8 cellular contexts compared by ENCODE assay signal in genomic region chr4:76305971-76306881, GRCh38. TPM values are rescaled to one million over a fixed set of nuclear protein-coding genes. Genes with fewer than 3 reads are reported as not detected.
A peak's percentile ranks its signal among the peaks of the same experiment; 100 is the strongest.
DNase-seq lines count a peak whose midpoint lies in the region; ATAC-seq and TF ChIP-seq lines count a peak whose summit lies in the region.

Gene STBD1 (plus strand): TSS chr4:76306733. CDS start chr4:76306770, 37 bp downstream.

- H3K4me3 ChIP-seq in SK-N-SH (ENCODE audit: low read depth in 2 of 2, low read length in 1 of 2) (peak within 1 kb of the TSS; percentile 92), body of pancreas (peak within 1 kb of the TSS; percentile 46 to 52), psoas muscle (peak within 1 kb of the TSS; percentile 97)

- H3K4me2 ChIP-seq in SK-N-SH, result peak within 1 kb of the TSS; percentile 94

- no peak; a peak in 1 of 4 replicates for TF ChIP-seq EP300 in SK-N-SH (IDR thresholded peaks at IDR 0.05; ENCODE audit: borderline replicate concordance in 1 of 2, low read depth in 1 of 2, low read length in 1 of 2)

- TF ChIP-seq CTCF in SK-N-SH (IDR thresholded peaks at IDR 0.05) (no peak), body of pancreas (IDR thresholded peaks at IDR 0.05) (peak in 4 of 7 experiments; percentile 7 to 14 (median 10)), psoas muscle (IDR thresholded peaks at IDR 0.05) (no peak)

- TF ChIP-seq RAD21 in SK-N-SH (IDR thresholded peaks at IDR 0.05; ENCODE audit: low read length), result 0 out of 2 replicates have a peak, but pooled peaks have one; percentile 4

- DNase-seq in DMS153 treated with DMSO at 0.1 percent for 48 hours (lab: John Stamatoyannopoulos, UW; ENCODE audit: unreplicated experiment) (peak; percentile 24), HT1080 (ENCODE audit: low read depth) (peak; percentile 60), SK-N-SH (peak; percentile 86), body of pancreas (peak; percentile 82 to 88 (median 86)), iPS DF 19.7 (ENCODE audit: low read depth, low spot score) (peak; percentile 17), psoas muscle (peak; percentile 83 to 90), NAMALWA (ENCODE audit: low spot score) (no peak)

- POLR2A ChIA-PET in SK-N-SH (lab: Yijun Ruan, JAX), result interaction anchor here (0.6 to 2.0 kb wide), 11 partner anchors 12 to 174 kb away, joined by 3 to 13 read pairs (median 5); partner anchors contain the start of genes FAM47E, NUP54 and SCARB2

- peak within 1 kb of the TSS; percentile 93 for H2AFZ ChIP-seq in SK-N-SH (ENCODE audit: low read depth)

- H4K20me1 ChIP-seq in SK-N-SH (ENCODE audit: insufficient read depth), result no peaks in the 10 kb centered on the region

- H3F3A ChIP-seq in SK-N-SH (replicated peaks; ENCODE audit: insufficient read depth), result peaks cover 18% of the 10 kb centered on the region

- no peaks in the 10 kb centered on the region for H3K9me3 ChIP-seq in SK-N-SH
- no peaks in the 10 kb centered on the region for H3K9me3 ChIP-seq in body of pancreas
- no peaks in the 10 kb centered on the region for H3K9me3 ChIP-seq in psoas muscle

- H3K9me2 ChIP-seq in SK-N-SH, result no peaks in the 10 kb centered on the region

- WGBS in SK-N-SH (ENCODE audit: low lambda C conversion rate), result 0% methylated on average over 22 of the region's 85 CpGs
- 0% methylated on average over 4 to 85 of the region's 85 CpGs for WGBS in body of pancreas, 2 donors
- WGBS in psoas muscle, 3 donors, result 0 to 1% (median 1%) methylated on average over 52 to 85 of the region's 85 CpGs

- peak within 1 kb of the TSS; percentile 83 to 92 for H3K27ac ChIP-seq in SK-N-SH (ENCODE audit: low read depth in 2 of 2, low read length in 1 of 2)
- peak within 1 kb of the TSS; percentile 79 to 94 (median 90) for H3K27ac ChIP-seq in body of pancreas
- peak within 1 kb of the TSS; percentile 98 for H3K27ac ChIP-seq in psoas muscle

- peak; percentile 57 to 86 (median 79) for TF ChIP-seq POLR2A in body of pancreas (IDR thresholded peaks at IDR 0.05)

- no peaks in the 10 kb centered on the region for H3K27me3 ChIP-seq in SK-N-SH (ENCODE audit: insufficient read depth)
- H3K27me3 ChIP-seq in body of pancreas, result no peaks in the 10 kb centered on the region
- no peaks in the 10 kb centered on the region for H3K27me3 ChIP-seq in psoas muscle (ENCODE audit: insufficient read depth in 3 of 3, low read length in 2 of 3)

- intact Hi-C loops in body of pancreas (cut with DNase I) (no loop called here), psoas muscle (cut with DNase I) (loop anchor here (5.0 to 10.0 kb wide), 4 partner anchors 94 to 311 kb away; partner anchors contain the start of genes SCARB2 (in 1 of the 2) and SDAD1 (in 1 of the 2))

- CTCF ChIA-PET in SK-N-SH (lab: Yijun Ruan, JAX), result interaction anchor here (0.6 to 5.4 kb wide), 18 partner anchors 11 to 452 kb away, joined by 3 to 55 read pairs (median 5); partner anchors contain the start of gene CCDC158

- H3K36me3 ChIP-seq in SK-N-SH (replicated peaks in 1 of 2; ENCODE audit: control insufficient read depth in 1 of 2, insufficient read depth in 2 of 2, low read length in 1 of 2), result peaks cover 10 to 13% of the 10 kb centered on the region in 2 experiments
- no peaks in the 10 kb centered on the region for H3K36me3 ChIP-seq in body of pancreas (replicated peaks in 1 of 2; ENCODE audit: insufficient read depth in 1 of 2, low read depth in 2 of 2)
- peaks cover 0 to 27% of the 10 kb centered on the region in 2 donors for H3K36me3 ChIP-seq in psoas muscle (ENCODE audit: insufficient read depth in 1 of 2, low read depth in 1 of 2)

- H3K9ac ChIP-seq in SK-N-SH, result peak within 1 kb of the TSS; percentile 85

- peaks cover 30% of the 10 kb centered on the region; the same call in 1 of the 2 replicates for H3K79me2 ChIP-seq in SK-N-SH (ENCODE audit: insufficient read depth)

- peaks cover 10 to 32% of the 10 kb centered on the region in 2 experiments; a peak in 2 of 4 replicates for H3K4me1 ChIP-seq in SK-N-SH (ENCODE audit: control insufficient read depth in 1 of 2, insufficient read depth in 2 of 2, low read depth in 1 of 2, low read length in 1 of 2)
- H3K4me1 ChIP-seq in body of pancreas, result peaks cover 48% of the 10 kb centered on the region
- peaks cover 66% of the 10 kb centered on the region for H3K4me1 ChIP-seq in psoas muscle

- ATAC-seq in body of pancreas (peak; percentile 83), psoas muscle (peak; percentile 81 to 85 (median 84)), GM18907 (IDR thresholded peaks at IDR 0.05; ENCODE audit: unreplicated experiment) (no peak)

TF ChIP-seq in SK-N-SH, 30 proteins besides CTCF, POLR2A, EP300 and RAD21 (continues in another document):
- TF ChIP-seq MXI1 (IDR thresholded peaks at IDR 0.05; ENCODE audit: low read depth, low read length) (peak; percentile 13; the same call in 1 of the 2 replicates), RFX5 (IDR thresholded peaks at IDR 0.05; ENCODE audit: low read length) (0 out of 2 replicates have a peak, but pooled peaks have one; percentile 16), SIN3A (IDR thresholded peaks at IDR 0.05; ENCODE audit: borderline replicate concordance, low read depth, low read length) (0 out of 2 replicates have a peak, but pooled peaks have one; percentile 19), YY1 (IDR thresholded peaks at IDR 0.05; ENCODE audit: low read depth) (peak; percentile 31), GABPA (IDR thresholded peaks at IDR 0.05; ENCODE audit: low read depth) (peak; percentile 30; the same call in 1 of the 2 replicates), ELF1 (IDR thresholded peaks at IDR 0.05) (peak; percentile 54; the same call in 1 of the 2 replicates), PBX3 (IDR thresholded peaks at IDR 0.05) (peak; percentile 36; the same call in 1 of the 2 replicates), POLR2AphosphoS5 (IDR thresholded peaks at IDR 0.05; ENCODE audit: low read depth, low read length) (0 out of 2 replicates have a peak, but pooled peaks have one; percentile 53), RCOR1 (IDR thresholded peaks at IDR 0.05; ENCODE audit: low read length) (no peak), REST (IDR thresholded peaks at IDR 0.05; ENCODE audit: low read depth, low read length) (no peak), NRF1 (IDR thresholded peaks at IDR 0.05; ENCODE audit: low read depth, low read length) (peak; percentile 44; the same call in 1 of the 2 replicates), TEAD4 (IDR thresholded peaks at IDR 0.05; ENCODE audit: borderline replicate concordance, insufficient read depth) (no peak), FOXM1 (IDR thresholded peaks at IDR 0.05; ENCODE audit: low read depth) (peak; percentile 14; the same call in 1 of the 2 replicates), FOSL2 (IDR thresholded peaks at IDR 0.05; ENCODE audit: borderline replicate concordance, low read depth) (no peak), IRF3 (IDR thresholded peaks at IDR 0.05; ENCODE audit: low read depth, low read length) (no peak)

RNA-seq across cellular contexts. Expression of gene STBD1, which starts in this region (rescaled TPM):
- 3.5 and 4.7 TPM in 2 replicates for total RNA-seq in HT1080 (2014; rRNA removed; shearing (Covaris generic))
- 2.6 and 2.8 TPM in 2 replicates for polyA plus RNA-seq in HT1080 (2015; cell fraction: cytosol; rRNA removed)
- 0.82 and 1.7 TPM in 2 replicates for polyA plus RNA-seq in HT1080 (2015; cell fraction: nucleus; rRNA removed)
- polyA plus RNA-seq in SK-N-SH (2012; rRNA removed) (1.6 and 1.8 TPM in 2 replicates), psoas muscle (10 to 100 TPM; 11.7 to 52.2 (median 32.2) TPM)
- polyA plus RNA-seq in SK-N-SH (2012; cell fraction: cytosol; rRNA removed), result 1.5 and 2.1 TPM in 2 replicates
- 0.64 and 0.73 TPM in 2 replicates for polyA plus RNA-seq in SK-N-SH (2012; cell fraction: nucleus; rRNA removed)
- total RNA-seq in body of pancreas (1 to 10 TPM; 6.2 to 6.6 TPM), psoas muscle (10 to 100 TPM; 39.8 to 59.7 (median 47.2) TPM)

Comparison
In these comparisons a context has a peak if more than half of its experiments do, and no peak if none do; other contexts are left out.
1. RNA of gene STBD1 (polyA plus RNA-seq): 11.7 to 52.2 TPM in psoas muscle; 0.64 to 2.1 TPM in SK-N-SH; every median in the first group is over 4 times any median in the second.
2. CTCF ChIP-seq: peak in body of pancreas (4 of 7); none in SK-N-SH (single experiment) and psoas muscle (single experiment).
3. Peak in every context shown above with its lines, with median percentiles within 50 percentile points of each other: H3K27ac ChIP-seq and H3K4me3 ChIP-seq.